Comparison of ENCODE assay signal across 23 cellular contexts in genomic region chr10:67005981-67006380, GRCh38.
"Had no signal": no experiment of that assay in that cellular context is flagged by ENCODE, and none has a peak within 500 bp of the region (broad histone marks: within the 10 kb centered on the region; RNA-seq: fewer than 3 reads in every experiment).

No MANE protein-coding gene starts in this region.

- ATAC-seq: activated T-cell treated with anti-CD3 and anti-CD28 coated beads, Interleukin-2, amount 50 U/mL, for 72 hours; esophagus mucosa; WTC11 had no signal

- DNase-seq: activated CD4-positive, alpha-beta memory T cell treated with anti-CD3 and anti-CD28 coated beads, Interleukin-2, amount 10 ng/mL, durations not matched to agents 7 days and 5 days; activated CD4-positive, alpha-beta T cell treated with anti-CD3 and anti-CD28 coated beads for 1 hour; activated CD4-positive, alpha-beta T cell treated with anti-CD3 and anti-CD28 coated beads for 4 hours; activated CD4-positive, alpha-beta T cell treated with anti-CD3 and anti-CD28 coated beads, Interleukin-2, amount 10 ng/mL, durations not matched to agents 7 days and 5 days; activated CD4-positive, alpha-beta T cell treated with anti-CD3 and anti-CD28 coated beads, Interleukin-2, amount 50 U/mL, for 4 hours; activated CD8-positive, alpha-beta memory T cell treated with anti-CD3 and anti-CD28 coated beads, Interleukin-2, amount 50 U/mL, for 48 hours; activated effector memory CD4-positive, alpha-beta T cell treated with Interleukin-2 at 50 U/mL for 16 hours; activated gamma-delta T cell treated with Interleukin-2 at 50 U/mL for 16 hours; activated naive CD4-positive, alpha-beta T cell treated with anti-CD3 and anti-CD28 coated beads, Interleukin-2, amount 50 U/mL, for 16 hours; activated naive CD4-positive, alpha-beta T cell treated with Interleukin-2 at 50 U/mL for 16 hours; activated T-cell treated with anti-CD3 and anti-CD28 coated beads for 4 hours; activated T-cell treated with anti-CD3 and anti-CD28 coated beads, Interleukin-2, amount 50 U/mL, for 24 hours; activated T-cell treated with anti-CD3 and anti-CD28 coated beads, Interleukin-2, amount 50 U/mL, for 72 hours; amniotic stem cell; anterior cingulate cortex; brain microvascular endothelial cell; dorsolateral prefrontal cortex; effector memory CD4-positive, alpha-beta T cell; endodermal cell; foreskin fibroblast; head of caudate nucleus had no signal
